Comparison of ENCODE assay signal across 9 cellular contexts in genomic region chr17:8470447-8471047, GRCh38. TPM values are rescaled to one million over a fixed set of nuclear protein-coding genes. Genes with fewer than 3 reads are reported as not detected.
A peak's percentile ranks its signal among the peaks of the same experiment; 100 is the strongest.
DNase-seq lines count a peak whose midpoint lies in the region; ATAC-seq, FAIRE-seq and TF ChIP-seq lines count a peak whose summit lies in the region.
"Had no signal": no experiment of that assay in that cellular context is flagged by ENCODE, and none has a peak within 500 bp of the region (broad histone marks: within the 10 kb centered on the region; RNA-seq: fewer than 3 reads in every experiment).

No MANE protein-coding gene starts in this region.

- no peak for ATAC-seq in HepG2
- ATAC-seq in HG03025 (IDR thresholded peaks at IDR 0.05; ENCODE audit: low FRiP score, unreplicated experiment), result no peak

- intact Hi-C loops in HepG2 (cut with micrococcal nuclease; ENCODE audit: unreplicated experiment), result no loop called here
- intact Hi-C loops in uterus (cut with DNase I; ENCODE audit: low total_unique reads), result no loop called here

- peak overlapping the region; percentile 65 for H3K27ac Mint-ChIP-seq in endodermal cell

- no peak for TF ChIP-seq RAD21 in HepG2 (CRISPR knock-in tag; IDR thresholded peaks at IDR 0.05)

- no peak overlapping the region for H3K4me2 ChIP-seq in HepG2 (ENCODE audit: low read depth, low read length)

- no peaks in the 10 kb centered on the region for H3K4me1 Mint-ChIP-seq in endodermal cell

- H2AFZ ChIP-seq in HepG2 (ENCODE audit: low read length), result no peak overlapping the region

- no peak overlapping the region for H3K4me3 Mint-ChIP-seq in endodermal cell

- H3K4me3 ChIP-seq in endodermal cell (ENCODE audit: low read length) (no peak overlapping the region), HepG2 (replicated peaks in 1 of 3; ENCODE audit: insufficient read depth in 1 of 3, low read depth in 2 of 3, low read length in 3 of 3) (no peak overlapping the region), uterus (no peak overlapping the region)

- H3K79me2 ChIP-seq in HepG2 (ENCODE audit: insufficient read depth, low read length), result peaks cover 7% of the 10 kb centered on the region

- peaks cover 56% of the 10 kb centered on the region for H3K36me3 Mint-ChIP-seq in endodermal cell (ENCODE audit: low read depth)

- TF ChIP-seq CTCF in endodermal cell (conservative IDR thresholded peaks at IDR 0.05) (no peak), HepG2 (CRISPR knock-in tag; IDR thresholded peaks at IDR 0.05) (no peak), uterus (IDR thresholded peaks at IDR 0.05) (no peak)

- in situ Hi-C loops in HepG2 (cut with HindIII; ENCODE audit: extremely low pct_ligation_motif_present, low pct_unique_long_range_greater_than_20kb), result no loop called here

- peak overlapping the region; percentile 24 for H3K27ac ChIP-seq in endodermal cell (ENCODE audit: low read depth, low read length)
- no peak overlapping the region for H3K27ac ChIP-seq in HepG2 (ENCODE audit: extremely low read length, insufficient read depth, low read length)
- peak overlapping the region; percentile 16 to 37 for H3K27ac ChIP-seq in uterus

- TF ChIP-seq EP300 in HepG2 (IDR thresholded peaks at IDR 0.05; ENCODE audit: low read depth in 2 of 2, low read length in 2 of 2) (no peak), HepG2 (CRISPR knock-in tag; IDR thresholded peaks at IDR 0.05; ENCODE audit: borderline replicate concordance) (no peak)

- TF ChIP-seq POLR2A in HepG2 (IDR thresholded peaks at IDR 0.05; ENCODE audit: insufficient read depth in 1 of 2, low read depth in 2 of 2, low read length in 2 of 2), result no peak
- TF ChIP-seq POLR2A in uterus (IDR thresholded peaks at IDR 0.05), result no peak

- H3K27me3 Mint-ChIP-seq in endodermal cell (ENCODE audit: insufficient read depth), result no peaks in the 10 kb centered on the region

- H3K36me3 ChIP-seq in endodermal cell (ENCODE audit: control insufficient read depth, insufficient read depth, low read length) (peaks cover 85% of the 10 kb centered on the region), HepG2 (replicated peaks in 1 of 2; ENCODE audit: control insufficient read depth in 1 of 2, insufficient read depth in 2 of 2, low read length in 2 of 2) (peaks cover 28 to 85% of the 10 kb centered on the region in 2 experiments; a peak in 4 of 5 replicates), uterus (no peaks in the 10 kb centered on the region)

- H3K9ac ChIP-seq in endodermal cell (ENCODE audit: extremely low read depth, low read length, poor library complexity, severe bottlenecking) (no peak overlapping the region), HepG2 (ENCODE audit: insufficient read depth, low read depth, low read length) (no peak overlapping the region)

- POLR2A ChIA-PET in HepG2 (lab: Yijun Ruan, JAX), result no interaction called here

- 93 to 96% methylated on average over 9 to 20 of the region's 20 CpGs for WGBS in endodermal cell (ENCODE audit: insufficient coverage in 1 of 2, insufficient read length in 1 of 2), 2 experiments
- WGBS in HepG2 (ENCODE audit: low lambda C conversion rate), result over 99% methylated on average over 14 of the region's 20 CpGs

- H4K20me1 ChIP-seq in HepG2 (ENCODE audit: insufficient read depth, low read length), result peaks cover 14% of the 10 kb centered on the region; the same call in 1 of the 2 replicates

- H3K9me3 ChIP-seq in endodermal cell (ENCODE audit: control insufficient read depth, low read length), result no peaks in the 10 kb centered on the region
- H3K9me3 ChIP-seq in HepG2 (ENCODE audit: low read length), result no peaks in the 10 kb centered on the region
- H3K9me3 ChIP-seq in uterus, result no peaks in the 10 kb centered on the region

- H3K4me1 ChIP-seq in endodermal cell (ENCODE audit: control insufficient read depth, insufficient read depth, low read length) (no peaks in the 10 kb centered on the region), HepG2 (ENCODE audit: insufficient read depth, low read length) (peaks cover 3% of the 10 kb centered on the region), uterus (peaks cover 0 to 4% of the 10 kb centered on the region in 2 donors)

- FAIRE-seq in HepG2 (lab: Jason Lieb, UNC), result no peak

- DNase-seq in NCI-H345 (lab: John Stamatoyannopoulos, UW), result peak; percentile 33
- no peak for DNase-seq in NCI-H345 treated with DMSO at 0.1 percent for 48 hours (lab: John Stamatoyannopoulos, UW; ENCODE audit: unreplicated experiment)
- DNase-seq in endodermal cell, result peak; percentile 51
- no peak for DNase-seq in HepG2 (ENCODE audit: low spot score)
- DNase-seq in uterus, result peak; percentile 64 to 70
- DNase-seq in effector CD8-positive, alpha-beta T cell (lab: John Stamatoyannopoulos, UW), result no peak
- DNase-seq in activated CD4-positive, CD25-positive, alpha-beta regulatory T cell treated with anti-CD3 and anti-CD28 coated beads, Interleukin-2, amount 50 U/mL, for 72 hours, result no peak
- DNase-seq: amniotic stem cell had no signal

- no peaks in the 10 kb centered on the region for H3K9me3 Mint-ChIP-seq in endodermal cell

- CTCF ChIA-PET in HepG2 (lab: Yijun Ruan, JAX; ENCODE audit: low intra/inter-chr PET ratio, low total read pairs), result no interaction called here

- no TSS peak for BruUV-seq in HepG2 (replicated peaks; lab: Mats Ljungman, UMichigan)

- H3K27me3 ChIP-seq in endodermal cell (ENCODE audit: control insufficient read depth, insufficient read depth, low read length, poor library complexity, severe bottlenecking), result no peaks in the 10 kb centered on the region
- no peaks in the 10 kb centered on the region for H3K27me3 ChIP-seq in HepG2 (ENCODE audit: control insufficient read depth in 1 of 2, insufficient read depth in 2 of 2, low read length in 2 of 2)
- H3K27me3 ChIP-seq in uterus, result no peaks in the 10 kb centered on the region

TF ChIP-seq in HepG2, 621 proteins besides CTCF, POLR2A, EP300 and RAD21:
- TF ChIP-seq ETV6 (CRISPR knock-in tag; conservative IDR thresholded peaks at IDR 0.05), result no peak
- no peak for TF ChIP-seq NCOR1 (IDR thresholded peaks at IDR 0.05; ENCODE audit: borderline replicate concordance, low read length)
- TF ChIP-seq RBM22 (optimal IDR thresholded peaks at IDR 0.05; ENCODE audit: low read length), result peak; percentile 34
- TF ChIP-seq ZNF629 (CRISPR knock-in tag; conservative IDR thresholded peaks at IDR 0.05), result no peak

RNA-seq across cellular contexts. Expression of gene NDEL1, which starts 34.9 kb away (rescaled TPM):
- total RNA-seq in endodermal cell (10 to 100 TPM; 60.4 to 61.2 TPM), HepG2 (2016; rRNA removed; fragmentation: Illumina TruSeq; extraction: Trizol) (47.8 and 59.8 TPM in 2 replicates), uterus (100 to 1,000 TPM in 1 of 4 donors, 10 to 100 TPM in 3; 19.5 to 114 (median 63.8) TPM)
- polyA plus RNA-seq in endodermal cell (2013, experiment 1 of 2), result 26.2 TPM
- polyA plus RNA-seq in endodermal cell (2013, experiment 2 of 2), result 26.3 TPM
- 23.8 and 26.3 TPM in 2 replicates for total RNA-seq in HepG2 (2016; cell fraction: cytosol; rRNA removed; fragmentation: Illumina TruSeq; extraction: Trizol; ENCODE audit: low read depth)
- total RNA-seq in HepG2 (2016; cell fraction: insoluble cytoplasmic fraction; rRNA removed; fragmentation: Illumina TruSeq; extraction: Trizol), result 40.4 and 58.0 TPM in 2 replicates
- total RNA-seq in HepG2 (2016; cell fraction: membrane; rRNA removed; fragmentation: Illumina TruSeq; extraction: Trizol), result 38.8 and 39.0 TPM in 2 replicates
- 76.2 and 88.4 TPM in 2 replicates for total RNA-seq in HepG2 (2016; cell fraction: nucleus; rRNA removed; fragmentation: Illumina TruSeq; extraction: Trizol)
- polyA plus RNA-seq in HepG2 (2011; rRNA removed), result 119 and 153 TPM in 2 replicates
- 90.0 and 106 TPM in 2 replicates for polyA plus RNA-seq in HepG2 (2011; cell fraction: cytosol; rRNA removed)
- polyA plus RNA-seq in HepG2 (2011; cell fraction: nucleus; rRNA removed), result 348 and 472 TPM in 2 replicates
- polyA plus RNA-seq in HepG2 (2012), result 71.7 and 87.0 TPM in 2 replicates
- 9.5 and 11.4 TPM in 2 replicates for polyA plus RNA-seq in HepG2 (2016; cell fraction: cytosol; fragmentation: Illumina TruSeq; extraction: Trizol; ENCODE audit: low read depth)
- 50.5 and 54.1 TPM in 2 replicates for polyA plus RNA-seq in HepG2 (2016; cell fraction: insoluble cytoplasmic fraction; fragmentation: Illumina TruSeq; extraction: Trizol; ENCODE audit: low read depth)
- 25.5 and 26.4 TPM in 2 replicates for polyA plus RNA-seq in HepG2 (2016; cell fraction: membrane; fragmentation: Illumina TruSeq; extraction: Trizol; ENCODE audit: low read depth)
- polyA plus RNA-seq in HepG2 (2016; cell fraction: nucleus; fragmentation: Illumina TruSeq; extraction: Trizol; ENCODE audit: insufficient read depth, low read depth), result 93.0 and 99.2 TPM in 2 replicates
- 50.7 and 124 TPM in 2 replicates for polyA minus RNA-seq in HepG2 (2011; rRNA and poly(A)+ RNA removed; ENCODE audit: low replicate concordance)
- 38.6 and 48.1 TPM in 2 replicates for polyA minus RNA-seq in HepG2 (2011; cell fraction: cytosol; rRNA and poly(A)+ RNA removed)
- polyA minus RNA-seq in HepG2 (2011; cell fraction: nucleus; rRNA and poly(A)+ RNA removed), result 217 and 240 TPM in 2 replicates

Comparison
In these comparisons a context has a peak if more than half of its experiments do, and no peak if none do; other contexts are left out.
1. DNase-seq: peak in NCI-H345 (single experiment), endodermal cell (single experiment) and uterus (2 of 2); none in NCI-H345 treated with DMSO at 0.1 percent for 48 hours (single experiment), HepG2 (single experiment), effector CD8-positive, alpha-beta T cell (single experiment) and activated CD4-positive, CD25-positive, alpha-beta regulatory T cell treated with anti-CD3 and anti-CD28 coated beads, Interleukin-2, amount 50 U/mL, for 72 hours (single experiment).